ENCODE assay signal across 9 cellular contexts in genomic region chr18:24659837-24660720, GRCh38.
A peak's percentile ranks its signal among the peaks of the same experiment; 100 is the strongest.
DNase-seq lines count a peak whose midpoint lies in the region; ATAC-seq, FAIRE-seq and TF ChIP-seq lines count a peak whose summit lies in the region.
"Had no signal": no experiment of that assay in that cellular context is flagged by ENCODE, and none has a peak within 500 bp of the region (broad histone marks: within the 10 kb centered on the region; RNA-seq: fewer than 3 reads in every experiment).

No MANE protein-coding gene starts in this region.

- H3K4me1 ChIP-seq in H1 (replicated peaks in 1 of 4; ENCODE audit: control insufficient read depth in 3 of 4, insufficient read depth in 4 of 4, low read length in 3 of 4) (no peaks in the 10 kb centered on the region), skeletal muscle satellite cell (ENCODE audit: control insufficient read depth, insufficient read depth, low read length) (peaks cover 13% of the 10 kb centered on the region), Caco-2 (no peaks in the 10 kb centered on the region)

- no peak overlapping the region for H4K91ac ChIP-seq in H1 (replicated peaks; ENCODE audit: insufficient read length, low read length)

- H2BK120ac ChIP-seq in H1 (replicated peaks; ENCODE audit: low read depth, low read length): no peak overlapping the region

- H2BK20ac ChIP-seq in H1 (ENCODE audit: low read length): no peak overlapping the region

- no peaks in the 10 kb centered on the region for H3K9me3 ChIP-seq in H1 (ENCODE audit: insufficient read depth in 2 of 2, low read depth in 1 of 2, low read length in 1 of 2)
- H3K9me3 ChIP-seq in skeletal muscle satellite cell (replicated peaks; ENCODE audit: low read length): no peaks in the 10 kb centered on the region
- no peaks in the 10 kb centered on the region for H3K9me3 ChIP-seq in Caco-2

- POLR2A ChIA-PET in H1 (lab: Charles Lee; ENCODE audit: partially characterized antibody): no interaction called here
- POLR2A ChIA-PET in Caco-2 (lab: Charles Lee): no interaction called here

- H3K27me3 Mint-ChIP-seq in osteocyte (ENCODE audit: unreplicated experiment) (peaks cover 21% of the 10 kb centered on the region), Caco-2 (ENCODE audit: insufficient read depth, unreplicated experiment) (peaks cover 11% of the 10 kb centered on the region)

- FAIRE-seq in GM12892 (lab: Jason Lieb, UNC): peak; percentile 78
- FAIRE-seq in H1 (lab: Jason Lieb, UNC): no peak
- FAIRE-seq: islet of Langerhans had no signal

- no peaks in the 10 kb centered on the region for H3K79me1 ChIP-seq in H1 (ENCODE audit: low read depth, low read length)

- TF ChIP-seq RAD21 in H1 (IDR thresholded peaks at IDR 0.05 in 1 of 2, conservative IDR thresholded peaks at IDR 0.05 in 1 of 2; ENCODE audit: low read depth in 2 of 2, low read length in 2 of 2): no peak

- no peak overlapping the region for H3K4me3 ChIP-seq in H1 (ENCODE audit: extremely low read depth in 1 of 4, insufficient read depth in 2 of 4, low read depth in 3 of 4, low read length in 4 of 4)
- peak overlapping the region; percentile 55 for H3K4me3 ChIP-seq in skeletal muscle satellite cell (ENCODE audit: low read length)
- no peak overlapping the region for H3K4me3 ChIP-seq in Caco-2 (ENCODE audit: low read depth, low read length)

- TF ChIP-seq POLR2A in GM12892 (IDR thresholded peaks at IDR 0.05; ENCODE audit: low read depth, low read length) (no peak), H1 (IDR thresholded peaks at IDR 0.05; ENCODE audit: control extremely low read depth in 1 of 2, low read depth in 2 of 2, low read length in 2 of 2) (no peak)

- intact Hi-C loops in Caco-2 (cut with micrococcal nuclease; ENCODE audit: unreplicated experiment): no loop called here

- CTCF ChIA-PET in H1 (lab: Charles Lee; ENCODE audit: partially characterized antibody): interaction anchor here (0.6 to 1.1 kb wide), 2 partner anchors 10 to 1143 kb away, joined by 3 read pairs; no protein-coding TSS in a partner anchor
- CTCF ChIA-PET in Caco-2 (lab: Charles Lee): no interaction called here

- H3K9me3 Mint-ChIP-seq in osteocyte (ENCODE audit: unreplicated experiment) (no peaks in the 10 kb centered on the region), Caco-2 (ENCODE audit: unreplicated experiment) (no peaks in the 10 kb centered on the region)

- peak overlapping the region; percentile 83; the same call in 1 of the 2 replicates for H2AFZ ChIP-seq in H1 (ENCODE audit: low read length)

- no peak overlapping the region for H2AK5ac ChIP-seq in H1 (ENCODE audit: low read depth, low read length)

- no TSS peak for BruUV-seq in Caco-2 (replicated peaks; lab: Mats Ljungman, UMichigan)

- no peaks in the 10 kb centered on the region for H4K20me1 ChIP-seq in H1 (replicated peaks in 1 of 2; ENCODE audit: control insufficient read depth in 1 of 2, insufficient read depth in 2 of 2, low read length in 2 of 2)

- no peak overlapping the region for H3K27ac ChIP-seq in H1 (ENCODE audit: low read depth, low read length)

- H2BK15ac ChIP-seq in H1 (ENCODE audit: low read length): no peak overlapping the region

- H3K27me3 ChIP-seq in H1 (replicated peaks in 1 of 4; ENCODE audit: control insufficient read depth in 3 of 4, extremely low read depth in 1 of 4, insufficient read depth in 3 of 4, low read length in 3 of 4) (no peaks in the 10 kb centered on the region; a peak in 1 of 7 replicates), skeletal muscle satellite cell (ENCODE audit: control insufficient read depth, insufficient read depth, low read length) (peaks cover 30% of the 10 kb centered on the region), Caco-2 (replicated peaks; ENCODE audit: control insufficient read depth, insufficient read depth, low read length) (no peaks in the 10 kb centered on the region)

- H3K9ac ChIP-seq in H1 (replicated peaks in 1 of 4; ENCODE audit: extremely low read depth in 1 of 4, low read depth in 3 of 4, low read length in 3 of 4) (no peak overlapping the region), skeletal muscle satellite cell (ENCODE audit: low read depth, low read length) (no peak overlapping the region)

- DNase-seq in GM12892 (ENCODE audit: insufficient read length) (peak; percentile 10), SHP77 (lab: John Stamatoyannopoulos, UW) (peak; percentile 34 to 46), H1 (ENCODE audit: low read depth in 1 of 2, low spot score in 2 of 2) (no peak), osteocyte (ENCODE audit: extremely low spot score, unreplicated experiment) (no peak), Caco-2 (no peak), nucleus accumbens (lab: John Stamatoyannopoulos, UW) (no peak)

- no peak overlapping the region for H3K56ac ChIP-seq in H1 (replicated peaks; ENCODE audit: insufficient read length, low read depth, low read length)

- H3K4ac ChIP-seq in H1 (replicated peaks; ENCODE audit: insufficient read length, low read depth, low read length): no peak overlapping the region

- TF ChIP-seq CTCF in H1 (IDR thresholded peaks at IDR 0.05; ENCODE audit: control extremely low read depth in 1 of 3, insufficient read depth in 1 of 3, low read depth in 1 of 3, low read length in 3 of 3) (no peak), osteocyte (IDR thresholded peaks at IDR 0.05) (no peak), Caco-2 (IDR thresholded peaks at IDR 0.05; ENCODE audit: insufficient read depth in 1 of 2, low read depth in 1 of 2, low read length in 1 of 2, severe bottlenecking in 1 of 2, unreplicated experiment in 1 of 2) (no peak)

- H3K18ac ChIP-seq in H1 (ENCODE audit: extremely low read depth, low read length): no peak overlapping the region

- 0 out of 2 replicates have a peak overlapping the region, but pooled peaks have one; percentile 30 for H4K8ac ChIP-seq in H1 (ENCODE audit: extremely low read depth, insufficient read depth, low read length)

- no peaks in the 10 kb centered on the region; the same call in 1 of the 2 replicates for H3K23me2 ChIP-seq in H1 (ENCODE audit: low read depth, low read length)

- H3K4me2 ChIP-seq in H1 (ENCODE audit: insufficient read depth in 1 of 2, low read depth in 2 of 2, low read length in 2 of 2) (no peak overlapping the region), skeletal muscle satellite cell (ENCODE audit: low read length) (peak overlapping the region; percentile 70)

- no peaks in the 10 kb centered on the region for H3K79me2 ChIP-seq in H1 (ENCODE audit: control insufficient read depth in 1 of 2, insufficient read depth in 2 of 2, low read length in 2 of 2)

- H3K23ac ChIP-seq in H1 (ENCODE audit: insufficient read length): no peak overlapping the region

- H3K27ac Mint-ChIP-seq in osteocyte (ENCODE audit: unreplicated experiment): no peak overlapping the region
- no peak overlapping the region for H3K27ac Mint-ChIP-seq in Caco-2 (ENCODE audit: unreplicated experiment)

- H3K36me3 Mint-ChIP-seq in osteocyte (ENCODE audit: unreplicated experiment) (no peaks in the 10 kb centered on the region), Caco-2 (ENCODE audit: insufficient read depth, unreplicated experiment) (peaks cover 6% of the 10 kb centered on the region)

- peak; percentile 91 for ATAC-seq in HG02678 (IDR thresholded peaks at IDR 0.05; ENCODE audit: unreplicated experiment)

- H4K5ac ChIP-seq in H1 (ENCODE audit: insufficient read length, low read depth, low read length): no peak overlapping the region

- H2BK5ac ChIP-seq in H1 (ENCODE audit: low read depth, low read length): no peak overlapping the region

- no peak overlapping the region for H2BK12ac ChIP-seq in H1 (ENCODE audit: low read depth, low read length)

- 94% methylated on average over 21 of the region's 21 CpGs; no CpG with 5 or more reads in 1 of the 2 experiments for WGBS in H1 (ENCODE audit: extremely low coverage in 1 of 2, insufficient coverage in 1 of 2, insufficient read length in 1 of 2, insufficient replicate concordance in 2 of 2, low coverage in 1 of 2, low lambda C conversion rate in 2 of 2, missing lambda C conversion rate in 1 of 2), 2 experiments

- no peak for TF ChIP-seq EP300 in H1 (IDR thresholded peaks at IDR 0.05; ENCODE audit: borderline replicate concordance in 1 of 2, low read depth in 2 of 2, low read length in 2 of 2)

- H3K36me3 ChIP-seq in H1 (ENCODE audit: control insufficient read depth in 2 of 4, insufficient read depth in 4 of 4, low read length in 3 of 4): no peaks in the 10 kb centered on the region
- no peaks in the 10 kb centered on the region for H3K36me3 ChIP-seq in skeletal muscle satellite cell (ENCODE audit: insufficient read depth, low read length)
- no peaks in the 10 kb centered on the region for H3K36me3 ChIP-seq in Caco-2 (ENCODE audit: control insufficient read depth, insufficient read depth, low read length)

- no peak overlapping the region for H3K14ac ChIP-seq in H1 (ENCODE audit: insufficient read length)

- H3K4me3 Mint-ChIP-seq in osteocyte (ENCODE audit: unreplicated experiment) (no peak overlapping the region), Caco-2 (ENCODE audit: unreplicated experiment) (no peak overlapping the region)

- H3K4me1 Mint-ChIP-seq in osteocyte (ENCODE audit: unreplicated experiment) (no peaks in the 10 kb centered on the region), Caco-2 (ENCODE audit: low read depth, unreplicated experiment) (no peaks in the 10 kb centered on the region)

TF ChIP-seq in H1, 55 proteins besides CTCF, POLR2A, EP300 and RAD21 (continues in another document):
- no peak for TF ChIP-seq SUZ12 (IDR thresholded peaks at IDR 0.05; ENCODE audit: low read length)
- no peak for TF ChIP-seq NANOG (IDR thresholded peaks at IDR 0.05; ENCODE audit: insufficient read depth, low read depth, low read length, poor library complexity, severe bottlenecking)
- TF ChIP-seq SIX5 (IDR thresholded peaks at IDR 0.05; ENCODE audit: low read depth, low read length): no peak
- no peak for TF ChIP-seq SP4 (IDR thresholded peaks at IDR 0.05; ENCODE audit: low read length)
- TF ChIP-seq FOSL1 (IDR thresholded peaks at IDR 0.05; ENCODE audit: insufficient read depth, low read depth, low read length): no peak
- TF ChIP-seq, protein P1, sequence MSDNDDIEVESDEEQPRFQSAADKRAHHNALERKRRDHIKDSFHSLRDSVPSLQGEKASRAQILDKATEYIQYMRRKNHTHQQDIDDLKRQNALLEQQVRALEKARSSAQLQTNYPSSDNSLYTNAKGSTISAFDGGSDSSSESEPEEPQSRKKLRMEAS (IDR thresholded peaks at IDR 0.05): no peak
- no peak for TF ChIP-seq KDM5A (IDR thresholded peaks at IDR 0.05; ENCODE audit: low read length)
- no peak for TF ChIP-seq SRF (IDR thresholded peaks at IDR 0.05; ENCODE audit: low read depth, low read length)
- no peak for TF ChIP-seq PHF8 (conservative IDR thresholded peaks at IDR 0.05; ENCODE audit: low read depth, low read length)
- no peak for TF ChIP-seq SP2 (IDR thresholded peaks at IDR 0.05; ENCODE audit: low read length)
- no peak for TF ChIP-seq TAF7 (optimal IDR thresholded peaks at IDR 0.05; ENCODE audit: borderline replicate concordance, low read depth, low read length)
- TF ChIP-seq ASH2L (IDR thresholded peaks at IDR 0.05; ENCODE audit: low read length): no peak
- no peak for TF ChIP-seq BCL11A (IDR thresholded peaks at IDR 0.05; ENCODE audit: low read depth in 2 of 2, low read length in 2 of 2)
- TF ChIP-seq CTBP2 (IDR thresholded peaks at IDR 0.05; ENCODE audit: borderline replicate concordance, insufficient read depth, insufficient read length, low read length): no peak

Comparison
In these comparisons a context has a peak if more than half of its experiments do, and no peak if none do; other contexts are left out.
1. DNase-seq: peak in GM12892 (single experiment) and SHP77 (2 of 2); none in H1 (0 of 2), osteocyte (single experiment), Caco-2 (0 of 2) and nucleus accumbens (0 of 56).